8 cellular contexts compared by ENCODE assay signal in genomic region chr16:10521681-10522274, GRCh38. TPM values are rescaled to one million over a fixed set of nuclear protein-coding genes. Genes with fewer than 3 reads are reported as not detected.
DNase-seq lines count a peak whose midpoint lies in the region; ATAC-seq, FAIRE-seq and TF ChIP-seq lines count a peak whose summit lies in the region.

No MANE protein-coding gene starts in this region.

- H3K79me2 ChIP-seq in GM23248 (ENCODE audit: insufficient read depth) = no peaks in the 10 kb centered on the region

- no peak for FAIRE-seq in urothelium cell line (lab: Jason Lieb, UNC)

- H3K9me3 Mint-ChIP-seq in activated CD4-positive, alpha-beta memory T cell treated with anti-CD3 and anti-CD28 coated beads, Interleukin-2, amount 10 ng/mL, durations not matched to agents 7 days and 5 days = no peaks in the 10 kb centered on the region

- H2AFZ ChIP-seq in GM23248 = peak overlapping the region; percentile 37; the same call in 1 of the 2 replicates

- H3K4me1 Mint-ChIP-seq in activated CD4-positive, alpha-beta memory T cell treated with anti-CD3 and anti-CD28 coated beads, Interleukin-2, amount 10 ng/mL, durations not matched to agents 7 days and 5 days = peaks cover 2% of the 10 kb centered on the region

- no peaks in the 10 kb centered on the region for H3F3A ChIP-seq in GM23248 (ENCODE audit: insufficient read depth)

- H3K36me3 Mint-ChIP-seq in activated CD4-positive, alpha-beta memory T cell treated with anti-CD3 and anti-CD28 coated beads, Interleukin-2, amount 10 ng/mL, durations not matched to agents 7 days and 5 days (ENCODE audit: low read depth) = no peaks in the 10 kb centered on the region

- H3K27me3 ChIP-seq in GM23248 (replicated peaks; ENCODE audit: insufficient read depth) = no peaks in the 10 kb centered on the region

- TF ChIP-seq POLR2A in erythroblast (IDR thresholded peaks at IDR 0.05; ENCODE audit: low read length) = no peak

- no peaks in the 10 kb centered on the region for H3K9me3 ChIP-seq in GM23248 (ENCODE audit: low read depth)

- no peak overlapping the region for H3K4me3 Mint-ChIP-seq in activated CD4-positive, alpha-beta memory T cell treated with anti-CD3 and anti-CD28 coated beads, Interleukin-2, amount 10 ng/mL, durations not matched to agents 7 days and 5 days

- ATAC-seq in GM21515 (IDR thresholded peaks at IDR 0.05; ENCODE audit: unreplicated experiment) = no peak

- no peak overlapping the region for H3K27ac Mint-ChIP-seq in activated CD4-positive, alpha-beta memory T cell treated with anti-CD3 and anti-CD28 coated beads, Interleukin-2, amount 10 ng/mL, durations not matched to agents 7 days and 5 days

- CTCF ChIA-PET in activated CD4-positive, alpha-beta memory T cell treated with anti-CD3 and anti-CD28 coated beads, Interleukin-2, amount 10 ng/mL, durations not matched to agents 7 days and 5 days (lab: Charles Lee) = interaction anchor here (0.6 to 2.4 kb wide), 8 partner anchors 9 to 411 kb away, joined by 3 to 10 read pairs (median 5); no protein-coding TSS in a partner anchor

- H3K36me3 ChIP-seq in GM23248 (ENCODE audit: low read depth) = no peaks in the 10 kb centered on the region

- in situ Hi-C loops in GM23248 (cut with MboI) = no loop called here

- POLR2A ChIA-PET in activated CD4-positive, alpha-beta memory T cell treated with anti-CD3 and anti-CD28 coated beads, Interleukin-2, amount 10 ng/mL, durations not matched to agents 7 days and 5 days (lab: Charles Lee) = no interaction called here

- DNase-seq in AML-193 (lab: John Stamatoyannopoulos, UW) = peak; percentile 39 to 43
- DNase-seq in GM23248 = peak; percentile 82
- DNase-seq in NCI-H524 (lab: John Stamatoyannopoulos, UW) = peak; percentile 37 to 80
- DNase-seq in activated CD4-positive, alpha-beta memory T cell treated with anti-CD3 and anti-CD28 coated beads, Interleukin-2, amount 10 ng/mL, durations not matched to agents 7 days and 5 days = peak; percentile 42
- peak; percentile 61 to 77 for DNase-seq in erythroblast (lab: John Stamatoyannopoulos, UW)
- peak; percentile 83 for DNase-seq in myocyte (ENCODE audit: low read depth)
- DNase-seq in urothelium cell line (ENCODE audit: low spot score) = peak; percentile 73

- 13 to 18% methylated on average over 8 to 9 of the region's 9 CpGs for WGBS in GM23248 (ENCODE audit: low coverage in 1 of 2, low lambda C conversion rate in 2 of 2, missing lambda C conversion rate in 2 of 2), 2 experiments

- H3K4me3 ChIP-seq in GM23248 = no peak overlapping the region

- no peaks in the 10 kb centered on the region for H4K20me1 ChIP-seq in GM23248 (ENCODE audit: insufficient read depth)

- no peaks in the 10 kb centered on the region for H3K4me1 ChIP-seq in GM23248 (ENCODE audit: insufficient read depth)

- H3K9ac ChIP-seq in GM23248 = no peak overlapping the region

- H3K27ac ChIP-seq in GM23248 = no peak overlapping the region

- no peak overlapping the region for H3K4me2 ChIP-seq in GM23248 (ENCODE audit: unreplicated experiment)

- peaks cover 3% of the 10 kb centered on the region for H3K27me3 Mint-ChIP-seq in activated CD4-positive, alpha-beta memory T cell treated with anti-CD3 and anti-CD28 coated beads, Interleukin-2, amount 10 ng/mL, durations not matched to agents 7 days and 5 days

- no peaks in the 10 kb centered on the region for H3K9me2 ChIP-seq in GM23248 (ENCODE audit: insufficient read depth)

RNA-seq across cellular contexts. Expression of gene EMP2, which starts 58.6 kb away (rescaled TPM):
- 23.0 and 26.0 TPM in 2 replicates for total RNA-seq in GM23248 (2014; rRNA removed; shearing (Covaris generic))
- polyA plus RNA-seq in GM23248 (2016; fragmentation: Nextera tagmentation; extraction: Ambion mirVana) = 65.7 and 73.7 TPM in 2 replicates
- not detected for total RNA-seq in activated CD4-positive, alpha-beta memory T cell treated with anti-CD3 and anti-CD28 coated beads, Interleukin-2, amount 10 ng/mL, durations not matched to agents 7 days and 5 days
- total RNA-seq in myocyte = 53.0 and 72.1 TPM in 2 replicates
- 50.7 TPM for polyA plus RNA-seq in myocyte (2012)

Comparison
In these comparisons a context has a peak if more than half of its experiments do, and no peak if none do; other contexts are left out.
1. RNA of gene EMP2, which starts 58.6 kb away (total RNA-seq): 53.0 to 72.1 TPM in myocyte and 23.0 to 26.0 TPM in GM23248; not detected in activated CD4-positive, alpha-beta memory T cell treated with anti-CD3 and anti-CD28 coated beads, Interleukin-2, amount 10 ng/mL, durations not matched to agents 7 days and 5 days; every median in the first group is over 10 times any median in the second.
2. Peak in every context shown above with its lines, with median percentiles within 50 percentile points of each other: DNase-seq.